Comparison of ENCODE assay signal across 23 cellular contexts in the genomic region with DNA sequence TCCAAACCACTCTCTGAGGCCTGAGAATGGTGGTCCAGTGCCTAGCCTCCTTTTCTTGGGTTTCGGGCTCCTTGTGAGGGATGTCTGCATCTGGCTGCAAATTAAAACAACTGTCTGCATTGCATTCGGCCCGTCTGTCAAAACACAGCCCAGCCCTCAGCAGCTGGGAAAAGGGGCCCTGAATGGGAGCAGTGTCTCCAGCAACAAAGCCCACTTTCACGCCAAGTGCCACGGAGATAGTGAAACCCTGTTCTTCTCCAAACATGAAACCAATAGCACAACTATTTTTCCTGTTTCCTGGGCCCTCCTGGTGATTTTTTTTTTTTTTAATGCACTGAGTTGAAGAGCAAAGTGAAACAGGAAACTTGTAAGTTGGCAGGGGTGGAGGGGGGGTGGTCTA.
A peak's percentile ranks its signal among the peaks of the same experiment; 100 is the strongest.
DNase-seq lines count a peak whose midpoint lies in the region; TF ChIP-seq lines count a peak whose summit lies in the region.
"Had no signal": no experiment of that assay in that cellular context is flagged by ENCODE, and none has a peak within 500 bp of the region (broad histone marks: within the 10 kb centered on the region; RNA-seq: fewer than 3 reads in every experiment).

No MANE protein-coding gene starts in this region.

- CTCF ChIA-PET in SK-N-SH (lab: Yijun Ruan, JAX), result interaction anchor here (1.1 to 3.1 kb wide), 2 partner anchors 10 to 139 kb away, joined by 3 to 9 read pairs; a partner anchor contains a TSS

- 79% methylated on average over 4 of the region's 5 CpGs for WGBS in SK-N-SH (ENCODE audit: low lambda C conversion rate)

- TF ChIP-seq EP300 in SK-N-SH (IDR thresholded peaks at IDR 0.05; ENCODE audit: borderline replicate concordance in 1 of 2, low read depth in 1 of 2, low read length in 1 of 2), result no peak

- DNase-seq in amygdala (lab: John Stamatoyannopoulos, UW) (peak in 52 of 56 donors; percentile 21 to 91 (median 67)), foreskin melanocyte (peak; percentile 90), substantia nigra (lab: John Stamatoyannopoulos, UW) (peak in 45 of 49 donors; percentile 24 to 88 (median 72)), GM19240 (ENCODE audit: insufficient read length, low spot score) (no peak), amniotic stem cell (lab: John Stamatoyannopoulos, UW) (no peak), SK-N-SH (no peak)
- DNase-seq: activated B cell treated with CpG ODN at 0.5 μM for 24 hours; activated CD4-positive, alpha-beta T cell treated with anti-CD3 and anti-CD28 coated beads, Interleukin-2, amount 50 U/mL, for 4 hours; activated CD8-positive, alpha-beta memory T cell treated with anti-CD3 and anti-CD28 coated beads, Interleukin-2, amount 50 U/mL, for 48 hours; activated effector memory CD4-positive, alpha-beta T cell treated with anti-CD3 and anti-CD28 coated beads, Interleukin-2, amount 50 U/mL, for 16 hours; activated naive CD8-positive, alpha-beta T cell treated with anti-CD3 and anti-CD28 coated beads, Interleukin-2, amount 10 ng/mL, durations not matched to agents 7 days and 5 days; brain microvascular endothelial cell; cortex of kidney; kidney glomerular epithelial cell; mammary epithelial cell; NCI-H1092 treated with DMSO at 0.1 percent for 48 hours; NCI-H187 treated with DMSO at 0.1 percent for 48 hours; NCI-H226; right cardiac atrium; stimulated activated naive CD8-positive, alpha-beta T cell treated with anti-CD3 and anti-CD28 coated beads, Interleukin-15, Interleukin-2, amounts not matched to agents 100 U/mL and 50 U/mL, for 24 hours; SW 1271 had no signal

- no peaks in the 10 kb centered on the region for H3K27me3 ChIP-seq in SK-N-SH (ENCODE audit: insufficient read depth)
- H3K27me3 ChIP-seq: brain microvascular endothelial cell, tibial nerve had no signal

- H3K9me3 ChIP-seq in SK-N-SH, result no peaks in the 10 kb centered on the region
- H3K9me3 ChIP-seq: tibial nerve had no signal

- peaks cover 5 to 7% of the 10 kb centered on the region in 2 experiments for H3K36me3 ChIP-seq in SK-N-SH (replicated peaks in 1 of 2; ENCODE audit: control insufficient read depth in 1 of 2, insufficient read depth in 2 of 2, low read length in 1 of 2)
- H3K36me3 ChIP-seq: tibial nerve had no signal

- H3K9me2 ChIP-seq in SK-N-SH, result no peaks in the 10 kb centered on the region

- TF ChIP-seq CTCF in nephron (IDR thresholded peaks at IDR 0.05; ENCODE audit: unreplicated experiment in 3 of 3) (no peak), SK-N-SH (IDR thresholded peaks at IDR 0.05) (no peak)

- H3K79me2 ChIP-seq in SK-N-SH (ENCODE audit: insufficient read depth), result peaks cover 22% of the 10 kb centered on the region; the same call in 1 of the 2 replicates

- H3K27ac ChIP-seq in substantia nigra (ENCODE audit: low read depth, low read length, poor library complexity, severe bottlenecking), result peak overlapping the region; percentile 73
- no peak overlapping the region for H3K27ac ChIP-seq in SK-N-SH (ENCODE audit: low read depth in 2 of 2, low read length in 1 of 2)
- H3K27ac ChIP-seq: brain microvascular endothelial cell, tibial nerve had no signal

- no peak overlapping the region for H2AFZ ChIP-seq in SK-N-SH (ENCODE audit: low read depth)

- no peak overlapping the region for H3K4me2 ChIP-seq in SK-N-SH

- no peak overlapping the region for H3K9ac ChIP-seq in SK-N-SH

- peaks cover 19% of the 10 kb centered on the region for H3K27me3 Mint-ChIP-seq in nephron (ENCODE audit: low read depth)

- no peak overlapping the region for H3K4me3 ChIP-seq in SK-N-SH (ENCODE audit: low read depth in 2 of 2, low read length in 1 of 2)
- H3K4me3 ChIP-seq: tibial nerve had no signal

- H3K4me3 Mint-ChIP-seq in nephron, result peak overlapping the region in 1 of 3 experiments; percentile 50
- H3K4me3 Mint-ChIP-seq: activated B cell treated with CpG ODN at 0.5 μM for 24 hours; activated naive CD8-positive, alpha-beta T cell treated with anti-CD3 and anti-CD28 coated beads, Interleukin-2, amount 10 ng/mL, durations not matched to agents 7 days and 5 days had no signal

- H3K36me3 Mint-ChIP-seq in nephron (ENCODE audit: low read depth), result peaks cover 4% of the 10 kb centered on the region
- H3K36me3 Mint-ChIP-seq: activated naive CD8-positive, alpha-beta T cell treated with anti-CD3 and anti-CD28 coated beads, Interleukin-2, amount 10 ng/mL, durations not matched to agents 7 days and 5 days had no signal

- peaks cover 100% of the 10 kb centered on the region for H3K4me1 Mint-ChIP-seq in nephron
- H3K4me1 Mint-ChIP-seq: activated B cell treated with CpG ODN at 0.5 μM for 24 hours; activated naive CD8-positive, alpha-beta T cell treated with anti-CD3 and anti-CD28 coated beads, Interleukin-2, amount 10 ng/mL, durations not matched to agents 7 days and 5 days had no signal

- H3F3A ChIP-seq in SK-N-SH (replicated peaks; ENCODE audit: insufficient read depth), result peaks cover 13% of the 10 kb centered on the region

- no peaks in the 10 kb centered on the region for H3K9me3 Mint-ChIP-seq in nephron
- H3K9me3 Mint-ChIP-seq: activated B cell treated with CpG ODN at 0.5 μM for 24 hours; activated naive CD8-positive, alpha-beta T cell treated with anti-CD3 and anti-CD28 coated beads, Interleukin-2, amount 10 ng/mL, durations not matched to agents 7 days and 5 days had no signal

- TF ChIP-seq RAD21 in SK-N-SH (IDR thresholded peaks at IDR 0.05; ENCODE audit: low read length), result no peak

- H4K20me1 ChIP-seq in SK-N-SH (ENCODE audit: insufficient read depth), result no peaks in the 10 kb centered on the region

- H3K4me1 ChIP-seq in SK-N-SH (ENCODE audit: control insufficient read depth in 1 of 2, insufficient read depth in 2 of 2, low read depth in 1 of 2, low read length in 1 of 2), result peaks cover 15 to 44% of the 10 kb centered on the region in 2 experiments

- H3K27ac Mint-ChIP-seq in nephron, result peak overlapping the region; percentile 50 to 68 (median 63)
- H3K27ac Mint-ChIP-seq: activated B cell treated with CpG ODN at 0.5 μM for 24 hours; activated naive CD8-positive, alpha-beta T cell treated with anti-CD3 and anti-CD28 coated beads, Interleukin-2, amount 10 ng/mL, durations not matched to agents 7 days and 5 days had no signal

- POLR2A ChIA-PET in SK-N-SH (lab: Yijun Ruan, JAX), result no interaction called here

TF ChIP-seq in SK-N-SH, 30 proteins besides CTCF, POLR2A, EP300 and RAD21:
- TF ChIP-seq MEF2A (IDR thresholded peaks at IDR 0.05; ENCODE audit: borderline replicate concordance, low read depth) (no peak), FOXJ3 (CRISPR knock-in tag; IDR thresholded peaks at IDR 0.05) (no peak), TCF12 (IDR thresholded peaks at IDR 0.05) (no peak), GABPA (IDR thresholded peaks at IDR 0.05; ENCODE audit: low read depth) (no peak), NRF1 (IDR thresholded peaks at IDR 0.05; ENCODE audit: low read depth, low read length) (no peak), YY1 (IDR thresholded peaks at IDR 0.05; ENCODE audit: low read depth) (no peak), RFX5 (IDR thresholded peaks at IDR 0.05; ENCODE audit: low read length) (no peak)
- TF ChIP-seq, protein P1, sequence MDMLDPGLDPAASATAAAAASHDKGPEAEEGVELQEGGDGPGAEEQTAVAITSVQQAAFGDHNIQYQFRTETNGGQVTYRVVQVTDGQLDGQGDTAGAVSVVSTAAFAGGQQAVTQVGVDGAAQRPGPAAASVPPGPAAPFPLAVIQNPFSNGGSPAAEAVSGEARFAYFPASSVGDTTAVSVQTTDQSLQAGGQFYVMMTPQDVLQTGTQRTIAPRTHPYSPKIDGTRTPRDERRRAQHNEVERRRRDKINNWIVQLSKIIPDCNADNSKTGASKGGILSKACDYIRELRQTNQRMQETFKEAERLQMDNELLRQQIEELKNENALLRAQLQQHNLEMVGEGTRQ (IDR thresholded peaks at IDR 0.05; ENCODE audit: borderline replicate concordance, low read depth, low read length), result no peak
- TF ChIP-seq, protein P2, sequence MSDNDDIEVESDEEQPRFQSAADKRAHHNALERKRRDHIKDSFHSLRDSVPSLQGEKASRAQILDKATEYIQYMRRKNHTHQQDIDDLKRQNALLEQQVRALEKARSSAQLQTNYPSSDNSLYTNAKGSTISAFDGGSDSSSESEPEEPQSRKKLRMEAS (IDR thresholded peaks at IDR 0.05; ENCODE audit: low read depth), result no peak
- TF ChIP-seq, protein P3, sequence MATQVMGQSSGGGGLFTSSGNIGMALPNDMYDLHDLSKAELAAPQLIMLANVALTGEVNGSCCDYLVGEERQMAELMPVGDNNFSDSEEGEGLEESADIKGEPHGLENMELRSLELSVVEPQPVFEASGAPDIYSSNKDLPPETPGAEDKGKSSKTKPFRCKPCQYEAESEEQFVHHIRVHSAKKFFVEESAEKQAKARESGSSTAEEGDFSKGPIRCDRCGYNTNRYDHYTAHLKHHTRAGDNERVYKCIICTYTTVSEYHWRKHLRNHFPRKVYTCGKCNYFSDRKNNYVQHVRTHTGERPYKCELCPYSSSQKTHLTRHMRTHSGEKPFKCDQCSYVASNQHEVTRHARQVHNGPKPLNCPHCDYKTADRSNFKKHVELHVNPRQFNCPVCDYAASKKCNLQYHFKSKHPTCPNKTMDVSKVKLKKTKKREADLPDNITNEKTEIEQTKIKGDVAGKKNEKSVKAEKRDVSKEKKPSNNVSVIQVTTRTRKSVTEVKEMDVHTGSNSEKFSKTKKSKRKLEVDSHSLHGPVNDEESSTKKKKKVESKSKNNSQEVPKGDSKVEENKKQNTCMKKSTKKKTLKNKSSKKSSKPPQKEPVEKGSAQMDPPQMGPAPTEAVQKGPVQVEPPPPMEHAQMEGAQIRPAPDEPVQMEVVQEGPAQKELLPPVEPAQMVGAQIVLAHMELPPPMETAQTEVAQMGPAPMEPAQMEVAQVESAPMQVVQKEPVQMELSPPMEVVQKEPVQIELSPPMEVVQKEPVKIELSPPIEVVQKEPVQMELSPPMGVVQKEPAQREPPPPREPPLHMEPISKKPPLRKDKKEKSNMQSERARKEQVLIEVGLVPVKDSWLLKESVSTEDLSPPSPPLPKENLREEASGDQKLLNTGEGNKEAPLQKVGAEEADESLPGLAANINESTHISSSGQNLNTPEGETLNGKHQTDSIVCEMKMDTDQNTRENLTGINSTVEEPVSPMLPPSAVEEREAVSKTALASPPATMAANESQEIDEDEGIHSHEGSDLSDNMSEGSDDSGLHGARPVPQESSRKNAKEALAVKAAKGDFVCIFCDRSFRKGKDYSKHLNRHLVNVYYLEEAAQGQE (IDR thresholded peaks at IDR 0.05; ENCODE audit: low read depth, low read length), result no peak

Comparison
In these comparisons a context has a peak if more than half of its experiments do, and no peak if none do; other contexts are left out.
1. DNase-seq: peak in amygdala (52 of 56), foreskin melanocyte (single experiment) and substantia nigra (45 of 49); none in GM19240 (single experiment), amniotic stem cell (single experiment) and SK-N-SH (single experiment).